ENCODE assay signal across 1 cellular context in the genomic region with DNA sequence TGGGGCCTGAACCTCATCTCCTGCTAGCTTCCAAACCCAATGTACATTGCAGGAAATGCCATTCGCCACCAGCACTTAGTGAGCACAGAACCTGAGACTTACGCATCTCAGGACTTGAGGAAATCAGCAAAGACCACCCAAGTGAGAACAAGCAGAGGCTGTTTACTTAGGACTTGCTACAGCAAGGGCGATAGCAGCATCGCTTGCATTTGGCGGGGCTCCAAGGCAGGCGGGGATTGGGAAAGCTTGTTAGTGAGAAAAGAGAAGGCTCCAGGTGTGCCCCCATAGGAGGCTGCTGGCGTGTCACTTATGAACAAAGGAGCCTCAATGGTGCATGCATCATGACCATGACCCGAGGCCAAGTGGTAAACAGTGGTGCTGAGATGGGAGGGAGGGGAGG.
TF ChIP-seq lines count a peak whose summit lies in the region.

No MANE protein-coding gene starts in this region.

TF ChIP-seq in H1, 55 proteins besides CTCF, POLR2A, EP300 and RAD21:
- TF ChIP-seq YY1 (IDR thresholded peaks at IDR 0.05; ENCODE audit: low read depth, low read length): no peak
